ENCODE assay signal across 1 cellular context in the genomic region with DNA sequence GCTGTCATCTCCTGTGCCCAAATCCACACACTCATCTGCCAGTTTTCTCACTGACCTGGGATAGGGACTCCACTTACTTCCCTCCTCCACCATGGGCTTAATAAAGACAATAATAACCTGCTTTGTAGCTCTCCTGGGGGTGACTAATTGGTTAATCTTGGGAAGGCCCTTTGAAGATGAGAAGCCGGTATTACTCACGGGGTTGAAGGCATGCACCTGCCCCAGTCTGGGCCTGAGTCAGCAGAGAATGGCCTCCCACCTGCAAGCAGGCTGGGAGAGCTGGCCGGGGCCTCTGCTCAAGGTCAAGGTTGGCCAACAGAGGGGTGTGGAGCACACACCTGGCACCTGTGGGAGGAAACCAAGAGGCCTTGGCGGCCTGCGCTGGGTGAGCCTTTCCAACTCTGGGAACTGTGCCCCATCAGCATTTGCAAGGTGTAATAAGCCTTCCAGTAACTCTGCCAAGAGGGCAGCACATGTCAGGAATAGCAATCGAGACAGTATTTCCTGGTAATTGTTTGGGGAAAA.
A peak's percentile ranks its signal among the peaks of the same experiment; 100 is the strongest.
TF ChIP-seq lines count a peak whose summit lies in the region.

No MANE protein-coding gene starts in this region.

TF ChIP-seq in HepG2, 621 proteins besides CTCF, POLR2A, EP300 and RAD21 (continued from another document and continues in another):
- TF ChIP-seq PTBP1 (IDR thresholded peaks at IDR 0.05; ENCODE audit: low read depth, low read length, poor library complexity, severe bottlenecking) (no peak), MATR3 (CRISPR knock-in tag; IDR thresholded peaks at IDR 0.05) (no peak), ARNT (IDR thresholded peaks at IDR 0.05) (no peak), ZNF326 (CRISPR knock-in tag; IDR thresholded peaks at IDR 0.05; ENCODE audit: borderline replicate concordance) (no peak), KDM3A (CRISPR knock-in tag; IDR thresholded peaks at IDR 0.05; ENCODE audit: low read depth) (no peak), ZEB1 (IDR thresholded peaks at IDR 0.05; ENCODE audit: insufficient replicate concordance, low read depth) (no peak), HMG20A (CRISPR knock-in tag; IDR thresholded peaks at IDR 0.05; ENCODE audit: borderline replicate concordance) (peak; percentile 49; the same call in 1 of the 2 replicates), ZNF501 (CRISPR knock-in tag; IDR thresholded peaks at IDR 0.05) (0 out of 2 replicates have a peak, but pooled peaks have one; percentile 20), CHD4 (IDR thresholded peaks at IDR 0.05; ENCODE audit: borderline replicate concordance, low read length) (no peak), SALL2 (CRISPR knock-in tag; IDR thresholded peaks at IDR 0.05) (no peak), TCF7L2 (IDR thresholded peaks at IDR 0.05; ENCODE audit: low read depth, low read length) (no peak), ZKSCAN5 (CRISPR knock-in tag; IDR thresholded peaks at IDR 0.05) (no peak), CAMTA2 (CRISPR knock-in tag; IDR thresholded peaks at IDR 0.05; ENCODE audit: borderline replicate concordance) (no peak), NFKB2 (CRISPR knock-in tag; IDR thresholded peaks at IDR 0.05; ENCODE audit: borderline replicate concordance) (no peak), HIVEP1 (CRISPR knock-in tag; IDR thresholded peaks at IDR 0.05) (0 out of 2 replicates have a peak, but pooled peaks have one; percentile 20), ZNF543 (CRISPR knock-in tag; IDR thresholded peaks at IDR 0.05) (no peak), ZNF777 (CRISPR knock-in tag; IDR thresholded peaks at IDR 0.05) (no peak), NCOA2 (CRISPR knock-in tag; IDR thresholded peaks at IDR 0.05) (peak; percentile 50; the same call in 1 of the 2 replicates), ZFP82 (CRISPR knock-in tag; IDR thresholded peaks at IDR 0.05; ENCODE audit: borderline replicate concordance) (no peak), MAFG (CRISPR knock-in tag; IDR thresholded peaks at IDR 0.05) (no peak), SP4 (CRISPR knock-in tag; IDR thresholded peaks at IDR 0.05) (peak; percentile 44; the same call in 1 of the 2 replicates), RFX1 (IDR thresholded peaks at IDR 0.05) (no peak), RARA (CRISPR knock-in tag; IDR thresholded peaks at IDR 0.05) (peak; percentile 78), ZNF790 (CRISPR knock-in tag; IDR thresholded peaks at IDR 0.05; ENCODE audit: borderline replicate concordance) (no peak), SMAD3 (CRISPR knock-in tag; IDR thresholded peaks at IDR 0.05) (no peak), ZNF225 (CRISPR knock-in tag; IDR thresholded peaks at IDR 0.05) (no peak), HMG20B (CRISPR knock-in tag; conservative IDR thresholded peaks at IDR 0.05) (no peak), ZNF550 (CRISPR knock-in tag; IDR thresholded peaks at IDR 0.05; ENCODE audit: borderline replicate concordance) (no peak), RNF2 (conservative IDR thresholded peaks at IDR 0.05; ENCODE audit: low read depth) (no peak), ESRRA (CRISPR knock-in tag; IDR thresholded peaks at IDR 0.05; ENCODE audit: low read depth) (no peak), ARNT2 (CRISPR knock-in tag; IDR thresholded peaks at IDR 0.05; ENCODE audit: low read depth) (no peak)
- TF ChIP-seq, protein P1, sequence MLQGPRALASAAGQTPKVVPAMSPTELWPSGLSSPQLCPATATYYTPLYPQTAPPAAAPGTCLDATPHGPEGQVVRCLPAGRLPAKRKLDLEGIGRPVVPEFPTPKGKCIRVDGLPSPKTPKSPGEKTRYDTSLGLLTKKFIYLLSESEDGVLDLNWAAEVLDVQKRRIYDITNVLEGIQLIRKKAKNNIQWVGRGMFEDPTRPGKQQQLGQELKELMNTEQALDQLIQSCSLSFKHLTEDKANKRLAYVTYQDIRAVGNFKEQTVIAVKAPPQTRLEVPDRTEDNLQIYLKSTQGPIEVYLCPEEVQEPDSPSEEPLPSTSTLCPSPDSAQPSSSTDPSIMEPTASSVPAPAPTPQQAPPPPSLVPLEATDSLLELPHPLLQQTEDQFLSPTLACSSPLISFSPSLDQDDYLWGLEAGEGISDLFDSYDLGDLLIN (CRISPR knock-in tag; IDR thresholded peaks at IDR 0.05; ENCODE audit: borderline replicate concordance), result no peak
- TF ChIP-seq, protein P2, sequence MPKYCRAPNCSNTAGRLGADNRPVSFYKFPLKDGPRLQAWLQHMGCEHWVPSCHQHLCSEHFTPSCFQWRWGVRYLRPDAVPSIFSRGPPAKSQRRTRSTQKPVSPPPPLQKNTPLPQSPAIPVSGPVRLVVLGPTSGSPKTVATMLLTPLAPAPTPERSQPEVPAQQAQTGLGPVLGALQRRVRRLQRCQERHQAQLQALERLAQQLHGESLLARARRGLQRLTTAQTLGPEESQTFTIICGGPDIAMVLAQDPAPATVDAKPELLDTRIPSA (CRISPR knock-in tag; IDR thresholded peaks at IDR 0.05; ENCODE audit: borderline replicate concordance), result no peak
- TF ChIP-seq, protein P3, sequence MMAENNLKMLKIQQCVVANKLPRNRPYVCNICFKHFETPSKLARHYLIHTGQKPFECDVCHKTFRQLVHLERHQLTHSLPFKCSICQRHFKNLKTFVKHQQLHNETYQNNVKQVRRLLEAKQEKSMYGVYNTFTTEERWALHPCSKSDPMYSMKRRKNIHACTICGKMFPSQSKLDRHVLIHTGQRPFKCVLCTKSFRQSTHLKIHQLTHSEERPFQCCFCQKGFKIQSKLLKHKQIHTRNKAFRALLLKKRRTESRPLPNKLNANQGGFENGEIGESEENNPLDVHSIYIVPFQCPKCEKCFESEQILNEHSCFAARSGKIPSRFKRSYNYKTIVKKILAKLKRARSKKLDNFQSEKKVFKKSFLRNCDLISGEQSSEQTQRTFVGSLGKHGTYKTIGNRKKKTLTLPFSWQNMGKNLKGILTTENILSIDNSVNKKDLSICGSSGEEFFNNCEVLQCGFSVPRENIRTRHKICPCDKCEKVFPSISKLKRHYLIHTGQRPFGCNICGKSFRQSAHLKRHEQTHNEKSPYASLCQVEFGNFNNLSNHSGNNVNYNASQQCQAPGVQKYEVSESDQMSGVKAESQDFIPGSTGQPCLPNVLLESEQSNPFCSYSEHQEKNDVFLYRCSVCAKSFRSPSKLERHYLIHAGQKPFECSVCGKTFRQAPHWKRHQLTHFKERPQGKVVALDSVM (CRISPR knock-in tag; IDR thresholded peaks at IDR 0.05), result no peak
- TF ChIP-seq, protein P4, sequence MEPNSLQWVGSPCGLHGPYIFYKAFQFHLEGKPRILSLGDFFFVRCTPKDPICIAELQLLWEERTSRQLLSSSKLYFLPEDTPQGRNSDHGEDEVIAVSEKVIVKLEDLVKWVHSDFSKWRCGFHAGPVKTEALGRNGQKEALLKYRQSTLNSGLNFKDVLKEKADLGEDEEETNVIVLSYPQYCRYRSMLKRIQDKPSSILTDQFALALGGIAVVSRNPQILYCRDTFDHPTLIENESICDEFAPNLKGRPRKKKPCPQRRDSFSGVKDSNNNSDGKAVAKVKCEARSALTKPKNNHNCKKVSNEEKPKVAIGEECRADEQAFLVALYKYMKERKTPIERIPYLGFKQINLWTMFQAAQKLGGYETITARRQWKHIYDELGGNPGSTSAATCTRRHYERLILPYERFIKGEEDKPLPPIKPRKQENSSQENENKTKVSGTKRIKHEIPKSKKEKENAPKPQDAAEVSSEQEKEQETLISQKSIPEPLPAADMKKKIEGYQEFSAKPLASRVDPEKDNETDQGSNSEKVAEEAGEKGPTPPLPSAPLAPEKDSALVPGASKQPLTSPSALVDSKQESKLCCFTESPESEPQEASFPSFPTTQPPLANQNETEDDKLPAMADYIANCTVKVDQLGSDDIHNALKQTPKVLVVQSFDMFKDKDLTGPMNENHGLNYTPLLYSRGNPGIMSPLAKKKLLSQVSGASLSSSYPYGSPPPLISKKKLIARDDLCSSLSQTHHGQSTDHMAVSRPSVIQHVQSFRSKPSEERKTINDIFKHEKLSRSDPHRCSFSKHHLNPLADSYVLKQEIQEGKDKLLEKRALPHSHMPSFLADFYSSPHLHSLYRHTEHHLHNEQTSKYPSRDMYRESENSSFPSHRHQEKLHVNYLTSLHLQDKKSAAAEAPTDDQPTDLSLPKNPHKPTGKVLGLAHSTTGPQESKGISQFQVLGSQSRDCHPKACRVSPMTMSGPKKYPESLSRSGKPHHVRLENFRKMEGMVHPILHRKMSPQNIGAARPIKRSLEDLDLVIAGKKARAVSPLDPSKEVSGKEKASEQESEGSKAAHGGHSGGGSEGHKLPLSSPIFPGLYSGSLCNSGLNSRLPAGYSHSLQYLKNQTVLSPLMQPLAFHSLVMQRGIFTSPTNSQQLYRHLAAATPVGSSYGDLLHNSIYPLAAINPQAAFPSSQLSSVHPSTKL (CRISPR knock-in tag; IDR thresholded peaks at IDR 0.05), result peak; percentile 71
- TF ChIP-seq, protein P5, sequence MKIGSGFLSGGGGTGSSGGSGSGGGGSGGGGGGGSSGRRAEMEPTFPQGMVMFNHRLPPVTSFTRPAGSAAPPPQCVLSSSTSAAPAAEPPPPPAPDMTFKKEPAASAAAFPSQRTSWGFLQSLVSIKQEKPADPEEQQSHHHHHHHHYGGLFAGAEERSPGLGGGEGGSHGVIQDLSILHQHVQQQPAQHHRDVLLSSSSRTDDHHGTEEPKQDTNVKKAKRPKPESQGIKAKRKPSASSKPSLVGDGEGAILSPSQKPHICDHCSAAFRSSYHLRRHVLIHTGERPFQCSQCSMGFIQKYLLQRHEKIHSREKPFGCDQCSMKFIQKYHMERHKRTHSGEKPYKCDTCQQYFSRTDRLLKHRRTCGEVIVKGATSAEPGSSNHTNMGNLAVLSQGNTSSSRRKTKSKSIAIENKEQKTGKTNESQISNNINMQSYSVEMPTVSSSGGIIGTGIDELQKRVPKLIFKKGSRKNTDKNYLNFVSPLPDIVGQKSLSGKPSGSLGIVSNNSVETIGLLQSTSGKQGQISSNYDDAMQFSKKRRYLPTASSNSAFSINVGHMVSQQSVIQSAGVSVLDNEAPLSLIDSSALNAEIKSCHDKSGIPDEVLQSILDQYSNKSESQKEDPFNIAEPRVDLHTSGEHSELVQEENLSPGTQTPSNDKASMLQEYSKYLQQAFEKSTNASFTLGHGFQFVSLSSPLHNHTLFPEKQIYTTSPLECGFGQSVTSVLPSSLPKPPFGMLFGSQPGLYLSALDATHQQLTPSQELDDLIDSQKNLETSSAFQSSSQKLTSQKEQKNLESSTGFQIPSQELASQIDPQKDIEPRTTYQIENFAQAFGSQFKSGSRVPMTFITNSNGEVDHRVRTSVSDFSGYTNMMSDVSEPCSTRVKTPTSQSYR (CRISPR knock-in tag; IDR thresholded peaks at IDR 0.05; ENCODE audit: borderline replicate concordance), result no peak
- TF ChIP-seq, protein P6, sequence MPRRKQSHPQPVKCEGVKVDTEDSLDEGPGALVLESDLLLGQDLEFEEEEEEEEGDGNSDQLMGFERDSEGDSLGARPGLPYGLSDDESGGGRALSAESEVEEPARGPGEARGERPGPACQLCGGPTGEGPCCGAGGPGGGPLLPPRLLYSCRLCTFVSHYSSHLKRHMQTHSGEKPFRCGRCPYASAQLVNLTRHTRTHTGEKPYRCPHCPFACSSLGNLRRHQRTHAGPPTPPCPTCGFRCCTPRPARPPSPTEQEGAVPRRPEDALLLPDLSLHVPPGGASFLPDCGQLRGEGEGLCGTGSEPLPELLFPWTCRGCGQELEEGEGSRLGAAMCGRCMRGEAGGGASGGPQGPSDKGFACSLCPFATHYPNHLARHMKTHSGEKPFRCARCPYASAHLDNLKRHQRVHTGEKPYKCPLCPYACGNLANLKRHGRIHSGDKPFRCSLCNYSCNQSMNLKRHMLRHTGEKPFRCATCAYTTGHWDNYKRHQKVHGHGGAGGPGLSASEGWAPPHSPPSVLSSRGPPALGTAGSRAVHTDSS (CRISPR knock-in tag; conservative IDR thresholded peaks at IDR 0.05), result no peak
- TF ChIP-seq, protein P7, sequence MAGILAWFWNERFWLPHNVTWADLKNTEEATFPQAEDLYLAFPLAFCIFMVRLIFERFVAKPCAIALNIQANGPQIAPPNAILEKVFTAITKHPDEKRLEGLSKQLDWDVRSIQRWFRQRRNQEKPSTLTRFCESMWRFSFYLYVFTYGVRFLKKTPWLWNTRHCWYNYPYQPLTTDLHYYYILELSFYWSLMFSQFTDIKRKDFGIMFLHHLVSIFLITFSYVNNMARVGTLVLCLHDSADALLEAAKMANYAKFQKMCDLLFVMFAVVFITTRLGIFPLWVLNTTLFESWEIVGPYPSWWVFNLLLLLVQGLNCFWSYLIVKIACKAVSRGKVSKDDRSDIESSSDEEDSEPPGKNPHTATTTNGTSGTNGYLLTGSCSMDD (CRISPR knock-in tag; IDR thresholded peaks at IDR 0.05), result no peak
- TF ChIP-seq, protein P8, sequence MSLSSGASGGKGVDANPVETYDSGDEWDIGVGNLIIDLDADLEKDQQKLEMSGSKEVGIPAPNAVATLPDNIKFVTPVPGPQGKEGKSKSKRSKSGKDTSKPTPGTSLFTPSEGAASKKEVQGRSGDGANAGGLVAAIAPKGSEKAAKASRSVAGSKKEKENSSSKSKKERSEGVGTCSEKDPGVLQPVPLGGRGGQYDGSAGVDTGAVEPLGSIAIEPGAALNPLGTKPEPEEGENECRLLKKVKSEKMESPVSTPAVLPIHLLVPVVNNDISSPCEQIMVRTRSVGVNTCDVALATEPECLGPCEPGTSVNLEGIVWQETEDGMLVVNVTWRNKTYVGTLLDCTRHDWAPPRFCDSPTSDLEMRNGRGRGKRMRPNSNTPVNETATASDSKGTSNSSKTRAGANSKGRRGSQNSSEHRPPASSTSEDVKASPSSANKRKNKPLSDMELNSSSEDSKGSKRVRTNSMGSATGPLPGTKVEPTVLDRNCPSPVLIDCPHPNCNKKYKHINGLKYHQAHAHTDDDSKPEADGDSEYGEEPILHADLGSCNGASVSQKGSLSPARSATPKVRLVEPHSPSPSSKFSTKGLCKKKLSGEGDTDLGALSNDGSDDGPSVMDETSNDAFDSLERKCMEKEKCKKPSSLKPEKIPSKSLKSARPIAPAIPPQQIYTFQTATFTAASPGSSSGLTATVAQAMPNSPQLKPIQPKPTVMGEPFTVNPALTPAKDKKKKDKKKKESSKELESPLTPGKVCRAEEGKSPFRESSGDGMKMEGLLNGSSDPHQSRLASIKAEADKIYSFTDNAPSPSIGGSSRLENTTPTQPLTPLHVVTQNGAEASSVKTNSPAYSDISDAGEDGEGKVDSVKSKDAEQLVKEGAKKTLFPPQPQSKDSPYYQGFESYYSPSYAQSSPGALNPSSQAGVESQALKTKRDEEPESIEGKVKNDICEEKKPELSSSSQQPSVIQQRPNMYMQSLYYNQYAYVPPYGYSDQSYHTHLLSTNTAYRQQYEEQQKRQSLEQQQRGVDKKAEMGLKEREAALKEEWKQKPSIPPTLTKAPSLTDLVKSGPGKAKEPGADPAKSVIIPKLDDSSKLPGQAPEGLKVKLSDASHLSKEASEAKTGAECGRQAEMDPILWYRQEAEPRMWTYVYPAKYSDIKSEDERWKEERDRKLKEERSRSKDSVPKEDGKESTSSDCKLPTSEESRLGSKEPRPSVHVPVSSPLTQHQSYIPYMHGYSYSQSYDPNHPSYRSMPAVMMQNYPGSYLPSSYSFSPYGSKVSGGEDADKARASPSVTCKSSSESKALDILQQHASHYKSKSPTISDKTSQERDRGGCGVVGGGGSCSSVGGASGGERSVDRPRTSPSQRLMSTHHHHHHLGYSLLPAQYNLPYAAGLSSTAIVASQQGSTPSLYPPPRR (CRISPR knock-in tag; IDR thresholded peaks at IDR 0.05; ENCODE audit: borderline replicate concordance), result no peak
- TF ChIP-seq, protein P9, sequence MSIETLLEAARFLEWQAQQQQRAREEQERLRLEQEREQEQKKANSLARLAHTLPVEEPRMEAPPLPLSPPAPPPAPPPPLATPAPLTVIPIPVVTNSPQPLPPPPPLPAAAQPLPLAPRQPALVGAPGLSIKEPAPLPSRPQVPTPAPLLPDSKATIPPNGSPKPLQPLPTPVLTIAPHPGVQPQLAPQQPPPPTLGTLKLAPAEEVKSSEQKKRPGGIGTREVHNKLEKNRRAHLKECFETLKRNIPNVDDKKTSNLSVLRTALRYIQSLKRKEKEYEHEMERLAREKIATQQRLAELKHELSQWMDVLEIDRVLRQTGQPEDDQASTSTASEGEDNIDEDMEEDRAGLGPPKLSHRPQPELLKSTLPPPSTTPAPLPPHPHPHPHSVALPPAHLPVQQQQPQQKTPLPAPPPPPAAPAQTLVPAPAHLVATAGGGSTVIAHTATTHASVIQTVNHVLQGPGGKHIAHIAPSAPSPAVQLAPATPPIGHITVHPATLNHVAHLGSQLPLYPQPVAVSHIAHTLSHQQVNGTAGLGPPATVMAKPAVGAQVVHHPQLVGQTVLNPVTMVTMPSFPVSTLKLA (IDR thresholded peaks at IDR 0.05), result no peak
